16 cellular contexts compared by ENCODE assay signal in the genomic region with DNA sequence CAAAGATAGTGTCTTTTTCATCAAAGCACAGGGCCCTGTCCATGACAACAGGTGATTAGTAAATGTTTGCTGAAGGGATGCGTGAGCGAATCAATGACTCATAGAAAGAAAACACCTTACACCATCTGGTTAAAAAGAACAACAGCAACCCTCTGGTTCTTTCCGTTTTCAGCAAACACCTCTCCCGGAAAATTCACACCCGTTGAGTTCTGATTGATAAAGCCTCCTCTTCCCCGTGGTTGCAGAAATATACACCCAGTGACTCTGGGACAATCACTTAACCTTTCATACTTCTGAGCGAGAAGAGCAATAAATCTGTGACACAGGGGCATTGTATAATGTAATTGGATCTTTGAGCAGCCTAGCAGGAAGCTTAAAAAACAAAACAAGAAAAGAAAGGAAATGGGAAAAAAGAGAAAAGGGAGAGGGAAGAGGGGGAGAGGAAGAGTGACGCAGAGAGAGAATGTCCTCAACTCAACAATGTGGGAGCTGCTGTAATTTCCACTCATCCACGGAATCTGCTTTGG. TPM values are rescaled to one million over a fixed set of nuclear protein-coding genes. Genes with fewer than 3 reads are reported as not detected.
DNase-seq lines count a peak whose midpoint lies in the region; ATAC-seq and TF ChIP-seq lines count a peak whose summit lies in the region.
"Had no signal": no experiment of that assay in that cellular context is flagged by ENCODE, and none has a peak within 500 bp of the region (broad histone marks: within the 10 kb centered on the region; RNA-seq: fewer than 3 reads in every experiment).

No MANE protein-coding gene starts in this region.

- H3K18ac ChIP-seq in IMR-90 (ENCODE audit: low read depth, low read length) = no peak overlapping the region

- no peaks in the 10 kb centered on the region for H3K79me2 ChIP-seq in SK-N-SH (ENCODE audit: insufficient read depth)

- no peak overlapping the region for H3K4me2 ChIP-seq in IMR-90 (ENCODE audit: low read depth, low read length)
- H3K4me2 ChIP-seq in SK-N-SH = no peak overlapping the region

- H3K27me3 ChIP-seq in IMR-90 (ENCODE audit: control insufficient read depth, insufficient read depth, low read length) = no peaks in the 10 kb centered on the region
- no peaks in the 10 kb centered on the region for H3K27me3 ChIP-seq in endodermal cell (ENCODE audit: control insufficient read depth, insufficient read depth, low read length, poor library complexity, severe bottlenecking)
- H3K27me3 ChIP-seq in tibial artery = no peaks in the 10 kb centered on the region
- H3K27me3 ChIP-seq in SK-N-SH (ENCODE audit: insufficient read depth) = no peaks in the 10 kb centered on the region

- no peaks in the 10 kb centered on the region for H4K20me1 ChIP-seq in IMR-90 (ENCODE audit: insufficient read depth, low read length)
- no peaks in the 10 kb centered on the region for H4K20me1 ChIP-seq in SK-N-SH (ENCODE audit: insufficient read depth)

- H2BK15ac ChIP-seq in IMR-90 (ENCODE audit: low read depth, low read length) = no peak overlapping the region

- no peak overlapping the region for H2AK5ac ChIP-seq in IMR-90 (ENCODE audit: low read depth, low read length)

- H2AFZ ChIP-seq in IMR-90 (replicated peaks; ENCODE audit: low read length, poor library complexity) = no peak overlapping the region
- H2AFZ ChIP-seq in SK-N-SH (ENCODE audit: low read depth) = no peak overlapping the region

- TF ChIP-seq EP300 in SK-N-SH (IDR thresholded peaks at IDR 0.05; ENCODE audit: borderline replicate concordance in 1 of 2, low read depth in 1 of 2, low read length in 1 of 2) = no peak

- no peak overlapping the region for H3K4me3 ChIP-seq in IMR-90 (ENCODE audit: insufficient read depth, low read depth, low read length)
- H3K4me3 ChIP-seq in endodermal cell (ENCODE audit: low read length) = peak overlapping the region; percentile 44
- no peak overlapping the region for H3K4me3 ChIP-seq in tibial artery
- H3K4me3 ChIP-seq in SK-N-SH (ENCODE audit: low read depth in 2 of 2, low read length in 1 of 2) = no peak overlapping the region
- H3K4me3 ChIP-seq: thoracic aorta had no signal

- CTCF ChIA-PET in IMR-90 (lab: Yijun Ruan, JAX) = interaction anchor here (0.6 kb wide), 1 partner anchor 81 kb away, joined by 3 read pairs; no protein-coding TSS in a partner anchor
- CTCF ChIA-PET in SK-N-SH (lab: Yijun Ruan, JAX) = interaction anchor here (1.0 to 1.5 kb wide), 4 partner anchors 12 to 116 kb away, joined by 3 to 5 read pairs (median 4); no protein-coding TSS in a partner anchor
- CTCF ChIA-PET in activated CD8-positive, alpha-beta T cell treated with anti-CD3 and anti-CD28 coated beads for 36 hours (lab: Charles Lee) = no interaction called here

- no peak overlapping the region for H2BK120ac ChIP-seq in IMR-90 (ENCODE audit: low read depth, low read length)

- H3K4me1 ChIP-seq in IMR-90 (ENCODE audit: control insufficient read depth, insufficient read depth, low read length) (peaks cover 4% of the 10 kb centered on the region), endodermal cell (ENCODE audit: control insufficient read depth, insufficient read depth, low read length) (peaks cover 25% of the 10 kb centered on the region), tibial artery (peaks cover 0 to 45% (median 14%) of the 10 kb centered on the region in 4 donors), SK-N-SH (ENCODE audit: control insufficient read depth in 1 of 2, insufficient read depth in 2 of 2, low read depth in 1 of 2, low read length in 1 of 2) (peaks cover 0 to 31% of the 10 kb centered on the region in 2 experiments; a peak in 2 of 4 replicates)

- H3K36me3 ChIP-seq in IMR-90 (ENCODE audit: control insufficient read depth, insufficient read depth, low read length) (peaks cover 12% of the 10 kb centered on the region), endodermal cell (ENCODE audit: control insufficient read depth, insufficient read depth, low read length) (peaks cover 52% of the 10 kb centered on the region), tibial artery (peaks cover 2 to 5% (median 4%) of the 10 kb centered on the region in 3 donors), SK-N-SH (replicated peaks in 1 of 2; ENCODE audit: control insufficient read depth in 1 of 2, insufficient read depth in 2 of 2, low read length in 1 of 2) (peaks cover 19 to 90% of the 10 kb centered on the region in 2 experiments)
- H3K36me3 ChIP-seq: thoracic aorta had no signal

- H3K9me3 Mint-ChIP-seq in endodermal cell = no peaks in the 10 kb centered on the region
- no peaks in the 10 kb centered on the region for H3K9me3 Mint-ChIP-seq in nephron progenitor cell
- no peaks in the 10 kb centered on the region for H3K9me3 Mint-ChIP-seq in activated CD8-positive, alpha-beta T cell treated with anti-CD3 and anti-CD28 coated beads for 36 hours
- H3K9me3 Mint-ChIP-seq: activated CD4-positive, alpha-beta T cell treated with anti-CD3 and anti-CD28 coated beads, Interleukin-2, amount 10 ng/mL, durations not matched to agents 24 days and 14 days; activated naive CD4-positive, alpha-beta T cell treated with anti-CD3 and anti-CD28 coated beads, Interleukin-2, amount 50 U/mL, for 72 hours had no signal

- no peak overlapping the region for H4K5ac ChIP-seq in IMR-90 (ENCODE audit: low read depth, low read length)

- H3K9me1 ChIP-seq in IMR-90 (ENCODE audit: insufficient read depth, low read length) = no peaks in the 10 kb centered on the region; the same call in 1 of the 2 replicates

- WGBS in IMR-90 (ENCODE audit: extremely low coverage in 2 of 2, insufficient read length in 1 of 2), 2 experiments = 60% methylated on average over 1 of the region's 9 CpGs; no CpG with 5 or more reads in 1 of the 2 experiments
- WGBS in endodermal cell (ENCODE audit: insufficient coverage in 1 of 2, insufficient read length in 1 of 2), 2 experiments = 26 to 57% methylated on average over 4 to 9 of the region's 9 CpGs
- WGBS in SK-N-SH (ENCODE audit: low lambda C conversion rate) = 80% methylated on average over 9 of the region's 9 CpGs

- no peak for TF ChIP-seq POLR2A in IMR-90 (IDR thresholded peaks at IDR 0.05; ENCODE audit: low read depth, low read length)

- no peak overlapping the region for H4K91ac ChIP-seq in IMR-90 (ENCODE audit: insufficient read depth, low read depth, low read length)

- H3K4me3 Mint-ChIP-seq in endodermal cell = peak overlapping the region; percentile 13
- H3K4me3 Mint-ChIP-seq in nephron progenitor cell = peak overlapping the region; percentile 34
- H3K4me3 Mint-ChIP-seq in activated CD8-positive, alpha-beta T cell treated with anti-CD3 and anti-CD28 coated beads for 36 hours = no peak overlapping the region
- H3K4me3 Mint-ChIP-seq: activated CD4-positive, alpha-beta T cell treated with anti-CD3 and anti-CD28 coated beads, Interleukin-2, amount 10 ng/mL, durations not matched to agents 24 days and 14 days had no signal

- DNase-seq in Caki2 (ENCODE audit: low read depth) (peak; percentile 64), IMR-90 (no peak), endodermal cell (peak; percentile 67), nephron progenitor cell (no peak), tibial artery (no peak), SK-N-SH (no peak)
- no peak for DNase-seq in stimulated activated CD4-positive, alpha-beta T cell treated with anti-CD3 and anti-CD28 coated beads, Interleukin-2, amount 100 ng/mL, for 24 hours
- no peak for DNase-seq in activated CD8-positive, alpha-beta T cell treated with anti-CD3 and anti-CD28 coated beads for 36 hours
- DNase-seq: activated CD4-positive, alpha-beta T cell treated with anti-CD3 and anti-CD28 coated beads, Interleukin-2, amount 10 ng/mL, durations not matched to agents 24 days and 14 days; COR-L47; NCI-H187; SIG-M5; stimulated activated CD4-positive, alpha-beta T cell treated with anti-CD3 and anti-CD28 coated beads, Interleukin-4, amount 100 ng/mL, for 1 hour; T1000 had no signal

- TF ChIP-seq RAD21 in IMR-90 (IDR thresholded peaks at IDR 0.05; ENCODE audit: low read length) (no peak), SK-N-SH (IDR thresholded peaks at IDR 0.05; ENCODE audit: low read length) (no peak)

- H3K27me3 Mint-ChIP-seq in endodermal cell (ENCODE audit: insufficient read depth) = peaks cover 28% of the 10 kb centered on the region
- H3K27me3 Mint-ChIP-seq in nephron progenitor cell (ENCODE audit: low read depth, poor library complexity) = no peaks in the 10 kb centered on the region
- no peaks in the 10 kb centered on the region for H3K27me3 Mint-ChIP-seq in activated CD8-positive, alpha-beta T cell treated with anti-CD3 and anti-CD28 coated beads for 36 hours
- H3K27me3 Mint-ChIP-seq: activated CD4-positive, alpha-beta T cell treated with anti-CD3 and anti-CD28 coated beads, Interleukin-2, amount 10 ng/mL, durations not matched to agents 24 days and 14 days had no signal

- H3K14ac ChIP-seq in IMR-90 (replicated peaks; ENCODE audit: low read depth, low read length) = no peak overlapping the region

- no TSS peak for BruUV-seq in IMR-90 (replicated peaks; lab: Mats Ljungman, UMichigan)

- H3K4me1 Mint-ChIP-seq in endodermal cell = peaks cover 53% of the 10 kb centered on the region
- H3K4me1 Mint-ChIP-seq in nephron progenitor cell = peaks cover 57% of the 10 kb centered on the region
- H3K4me1 Mint-ChIP-seq in activated CD8-positive, alpha-beta T cell treated with anti-CD3 and anti-CD28 coated beads for 36 hours (ENCODE audit: low read depth) = no peaks in the 10 kb centered on the region
- H3K4me1 Mint-ChIP-seq: activated CD4-positive, alpha-beta T cell treated with anti-CD3 and anti-CD28 coated beads, Interleukin-2, amount 10 ng/mL, durations not matched to agents 24 days and 14 days had no signal

- H3F3A ChIP-seq in SK-N-SH (replicated peaks; ENCODE audit: insufficient read depth) = peaks cover 1% of the 10 kb centered on the region

- no peak overlapping the region for H2BK5ac ChIP-seq in IMR-90 (ENCODE audit: low read depth, low read length, poor library complexity, severe bottlenecking)

- H3K56ac ChIP-seq in IMR-90 (ENCODE audit: extremely low read depth, insufficient read depth, low read length) = no peak overlapping the region

- H3K9me3 ChIP-seq in IMR-90 (ENCODE audit: control insufficient read depth, insufficient read depth, low read length) (no peaks in the 10 kb centered on the region), endodermal cell (ENCODE audit: control insufficient read depth, low read length) (peaks cover 9% of the 10 kb centered on the region), tibial artery (no peaks in the 10 kb centered on the region), SK-N-SH (no peaks in the 10 kb centered on the region)
- H3K9me3 ChIP-seq: thoracic aorta had no signal

- H3K27ac ChIP-seq in IMR-90 (ENCODE audit: insufficient read depth, low read length) = peak overlapping the region; percentile 49; the same call in 1 of the 2 replicates
- H3K27ac ChIP-seq in endodermal cell (ENCODE audit: low read depth, low read length) = peak overlapping the region; percentile 51
- H3K27ac ChIP-seq in tibial artery = peak overlapping the region in 1 of 2 donors; percentile 59
- H3K27ac ChIP-seq in SK-N-SH (ENCODE audit: low read depth in 2 of 2, low read length in 1 of 2) = peak overlapping the region in 1 of 2 experiments; percentile 63; a peak in 2 of 4 replicates
- H3K27ac ChIP-seq: thoracic aorta had no signal

- H4K8ac ChIP-seq in IMR-90 (ENCODE audit: low read depth in 2 of 2, low read length in 2 of 2) = no peak overlapping the region

- H3K4ac ChIP-seq in IMR-90 (ENCODE audit: low read depth, low read length) = no peak overlapping the region

- no peak for TF ChIP-seq CTCF in IMR-90 (conservative IDR thresholded peaks at IDR 0.05; ENCODE audit: low read depth, low read length)
- no peak for TF ChIP-seq CTCF in endodermal cell (conservative IDR thresholded peaks at IDR 0.05)
- no peak for TF ChIP-seq CTCF in nephron progenitor cell (IDR thresholded peaks at IDR 0.05)
- TF ChIP-seq CTCF in tibial artery (IDR thresholded peaks at IDR 0.05) = no peak
- no peak for TF ChIP-seq CTCF in SK-N-SH (IDR thresholded peaks at IDR 0.05)
- no peak for TF ChIP-seq CTCF in activated CD8-positive, alpha-beta T cell treated with anti-CD3 and anti-CD28 coated beads for 36 hours (IDR thresholded peaks at IDR 0.05)

- H3K9ac ChIP-seq in IMR-90 (ENCODE audit: low read depth, low read length) (peak overlapping the region; percentile 52; the same call in 1 of the 2 replicates), endodermal cell (ENCODE audit: extremely low read depth, low read length, poor library complexity, severe bottlenecking) (peak overlapping the region; percentile 60), SK-N-SH (no peak overlapping the region)

- dilution Hi-C loops in IMR-90 (cut with HindIII; ENCODE audit: low sequenced_read_pairs, unreplicated experiment) = no loop called here

- no peaks in the 10 kb centered on the region for H3K9me2 ChIP-seq in SK-N-SH

- no peak overlapping the region for H2AK9ac ChIP-seq in IMR-90 (replicated peaks; ENCODE audit: low read depth, low read length, poor library complexity)

- no peak overlapping the region for H2BK20ac ChIP-seq in IMR-90 (ENCODE audit: low read depth, low read length)

- peak overlapping the region; percentile 91 for H3K27ac Mint-ChIP-seq in endodermal cell
- peak overlapping the region; percentile 95 for H3K27ac Mint-ChIP-seq in nephron progenitor cell
- H3K27ac Mint-ChIP-seq in activated CD8-positive, alpha-beta T cell treated with anti-CD3 and anti-CD28 coated beads for 36 hours = no peak overlapping the region
- H3K27ac Mint-ChIP-seq: activated CD4-positive, alpha-beta T cell treated with anti-CD3 and anti-CD28 coated beads, Interleukin-2, amount 10 ng/mL, durations not matched to agents 24 days and 14 days; activated naive CD4-positive, alpha-beta T cell treated with anti-CD3 and anti-CD28 coated beads, Interleukin-2, amount 50 U/mL, for 72 hours had no signal

- H3K79me1 ChIP-seq in IMR-90 (ENCODE audit: low read depth in 1 of 2, low read length in 2 of 2) = no peaks in the 10 kb centered on the region

- peaks cover 13% of the 10 kb centered on the region for H3K36me3 Mint-ChIP-seq in endodermal cell (ENCODE audit: low read depth)
- H3K36me3 Mint-ChIP-seq in nephron progenitor cell (ENCODE audit: low read depth) = peaks cover 93% of the 10 kb centered on the region
- no peaks in the 10 kb centered on the region for H3K36me3 Mint-ChIP-seq in activated CD8-positive, alpha-beta T cell treated with anti-CD3 and anti-CD28 coated beads for 36 hours (ENCODE audit: low read depth)
- H3K36me3 Mint-ChIP-seq: activated naive CD4-positive, alpha-beta T cell treated with anti-CD3 and anti-CD28 coated beads, Interleukin-2, amount 50 U/mL, for 72 hours had no signal

- H3K23ac ChIP-seq in IMR-90 (ENCODE audit: low read depth, low read length) = no peak overlapping the region

- intact Hi-C loops in IMR-90 (cut with micrococcal nuclease) (no loop called here), tibial artery (cut with DNase I; ENCODE audit: low total_unique reads) (no loop called here)
- intact Hi-C loops in activated CD8-positive, alpha-beta T cell treated with anti-CD3 and anti-CD28 coated beads for 36 hours (cut with micrococcal nuclease) = no loop called here

- in situ Hi-C loops in Caki2 (cut with HindIII; ENCODE audit: low pct_unique_long_range_greater_than_20kb, low sequenced_read_pairs) (no loop called here), IMR-90 (cut with MboI; ENCODE audit: low sequenced_read_pairs) (no loop called here)

- no peak for ATAC-seq in IMR-90 (ENCODE audit: low read depth)
- no peak for ATAC-seq in activated CD8-positive, alpha-beta T cell treated with anti-CD3 and anti-CD28 coated beads for 36 hours
- ATAC-seq: activated naive CD4-positive, alpha-beta T cell treated with anti-CD3 and anti-CD28 coated beads, Interleukin-2, amount 50 U/mL, for 72 hours had no signal

- POLR2A ChIA-PET in IMR-90 (lab: Charles Lee; ENCODE audit: unreplicated experiment) = no interaction called here
- POLR2A ChIA-PET in SK-N-SH (lab: Yijun Ruan, JAX) = no interaction called here
- POLR2A ChIA-PET in activated CD8-positive, alpha-beta T cell treated with anti-CD3 and anti-CD28 coated beads for 36 hours (lab: Charles Lee) = no interaction called here

RNA-seq across cellular contexts. Expression of a gene that starts 37.6 kb away (rescaled TPM):
- 5.7 and 9.1 TPM in 2 replicates for total RNA-seq in Caki2 (2014; rRNA removed; shearing (Covaris generic); ENCODE audit: low replicate concordance)
- total RNA-seq in IMR-90 (2012; rRNA removed) (1.1 TPM in 2 replicates), endodermal cell (10 to 100 TPM; 16.1 to 38.0 TPM)
- polyA plus RNA-seq in IMR-90 (2012; rRNA removed) (0.46 and 0.55 TPM in 2 replicates), SK-N-SH (2012; rRNA removed) (4.1 and 7.1 TPM in 2 replicates)
- 0.18 and 0.25 TPM in 2 replicates for polyA plus RNA-seq in IMR-90 (2012; cell fraction: cytosol; rRNA removed)
- 0.23 and 1.1 TPM in 2 replicates for polyA plus RNA-seq in IMR-90 (2012; cell fraction: nucleus; rRNA removed; ENCODE audit: low replicate concordance)
- 15.5 TPM for polyA plus RNA-seq in endodermal cell (2013, experiment 1 of 2)
- 16.4 TPM for polyA plus RNA-seq in endodermal cell (2013, experiment 2 of 2)
- 8.7 and 13.3 TPM in 2 replicates for polyA plus RNA-seq in SK-N-SH (2012; cell fraction: cytosol; rRNA removed)
- 9.3 and 9.7 TPM in 2 replicates for polyA plus RNA-seq in SK-N-SH (2012; cell fraction: nucleus; rRNA removed)
- not detected for total RNA-seq in activated CD8-positive, alpha-beta T cell treated with anti-CD3 and anti-CD28 coated beads for 36 hours
- total RNA-seq: activated CD4-positive, alpha-beta T cell treated with anti-CD3 and anti-CD28 coated beads, Interleukin-2, amount 10 ng/mL, durations not matched to agents 24 days and 14 days; activated naive CD4-positive, alpha-beta T cell treated with anti-CD3 and anti-CD28 coated beads, Interleukin-2, amount 50 U/mL, for 72 hours had no signal

Comparison
In these comparisons a context has a peak if more than half of its experiments do, and no peak if none do; other contexts are left out.
1. DNase-seq: peak in Caki2 (single experiment) and endodermal cell (single experiment); none in IMR-90 (single experiment), nephron progenitor cell (single experiment), stimulated activated CD4-positive, alpha-beta T cell treated with anti-CD3 and anti-CD28 coated beads, Interleukin-2, amount 100 ng/mL, for 24 hours (0 of 2), tibial artery (0 of 2), SK-N-SH (single experiment) and activated CD8-positive, alpha-beta T cell treated with anti-CD3 and anti-CD28 coated beads for 36 hours (single experiment).